In genomic region chr18:45085916-45086624, GRCh38 we compare ENCODE assay signal across 12 cellular contexts.
"Had no signal": no experiment of that assay in that cellular context is flagged by ENCODE, and none has a peak within 500 bp of the region (broad histone marks: within the 10 kb centered on the region; RNA-seq: fewer than 3 reads in every experiment).

No MANE protein-coding gene starts in this region.

- H3K36me3 ChIP-seq: ascending aorta, lower lobe of right lung, stomach, vagina had no signal

- ATAC-seq: activated CD4-positive, CD25-positive, alpha-beta regulatory T cell treated with anti-CD3 and anti-CD28 coated beads, Interleukin-2, amount 50 U/mL, for 24 hours; left colon; lower lobe of right lung; right cardiac atrium had no signal

- H3K4me3 ChIP-seq: ascending aorta, lower lobe of right lung, skin epidermis, stomach, vagina had no signal

- H3K4me1 ChIP-seq: ascending aorta, lower lobe of right lung, stomach, vagina had no signal

- H3K9me3 ChIP-seq: ascending aorta, lower lobe of right lung, vagina had no signal

- H3K27ac ChIP-seq: ascending aorta, lower lobe of right lung, skin epidermis, stomach, vagina had no signal

- H3K27me3 ChIP-seq: ascending aorta, stomach, vagina had no signal

- DNase-seq: activated gamma-delta T cell; effector CD4-positive, alpha-beta T cell; left colon; lower lobe of right lung; right cardiac atrium; stomach; T1000 had no signal

- FAIRE-seq: islet of Langerhans had no signal
